Comparison of ENCODE assay signal across 1 cellular context in the genomic region with DNA sequence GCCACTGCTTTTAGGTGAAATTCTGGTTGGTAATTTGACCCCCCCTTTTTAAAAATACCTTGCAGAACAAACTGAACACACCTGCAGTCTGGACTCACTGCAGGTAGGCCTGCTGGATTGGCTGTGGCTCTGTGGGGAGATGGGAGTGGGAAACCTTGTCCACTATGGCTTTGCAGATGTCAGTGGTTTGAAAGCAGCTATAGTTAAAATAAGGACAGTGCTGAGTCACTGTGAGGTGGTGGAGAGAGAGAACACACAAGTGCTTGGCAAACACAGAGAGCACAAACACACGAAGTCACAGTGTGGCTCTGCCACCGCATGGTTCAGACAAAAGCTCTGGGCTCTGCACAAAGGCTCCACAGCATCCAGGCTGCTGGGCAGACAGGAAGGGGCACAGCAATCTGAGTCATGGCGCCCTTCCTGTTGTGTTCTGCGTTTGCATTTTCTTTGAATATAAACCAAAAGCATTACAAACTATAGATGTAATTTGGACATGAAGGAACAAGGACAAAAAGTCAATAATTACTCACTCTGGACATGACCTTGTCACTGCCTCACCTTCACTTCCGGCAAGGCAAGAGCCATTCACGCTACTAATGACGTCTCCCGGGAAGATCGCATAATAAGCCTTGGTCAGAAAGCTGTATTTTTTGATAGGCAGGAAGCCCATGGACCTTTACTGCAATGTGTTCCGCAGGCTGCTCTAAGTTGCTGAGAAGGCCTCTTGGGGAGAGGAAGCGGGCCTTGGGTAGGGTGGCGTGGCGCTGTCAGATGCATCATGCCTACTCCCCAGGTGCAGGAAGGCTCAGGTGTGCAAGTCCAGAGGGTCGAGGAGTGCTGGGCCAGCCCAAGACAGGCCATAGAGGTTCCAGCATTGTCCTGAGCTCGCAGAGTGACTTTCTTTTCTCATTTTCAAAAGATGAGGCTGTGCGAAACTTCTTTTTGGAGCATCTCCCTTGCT.
TF ChIP-seq lines count a peak whose summit lies in the region.

No MANE protein-coding gene starts in this region.

TF ChIP-seq in K562, 482 proteins besides CTCF, POLR2A, EP300 and RAD21 (continued from another document):
- TF ChIP-seq, protein P1, sequence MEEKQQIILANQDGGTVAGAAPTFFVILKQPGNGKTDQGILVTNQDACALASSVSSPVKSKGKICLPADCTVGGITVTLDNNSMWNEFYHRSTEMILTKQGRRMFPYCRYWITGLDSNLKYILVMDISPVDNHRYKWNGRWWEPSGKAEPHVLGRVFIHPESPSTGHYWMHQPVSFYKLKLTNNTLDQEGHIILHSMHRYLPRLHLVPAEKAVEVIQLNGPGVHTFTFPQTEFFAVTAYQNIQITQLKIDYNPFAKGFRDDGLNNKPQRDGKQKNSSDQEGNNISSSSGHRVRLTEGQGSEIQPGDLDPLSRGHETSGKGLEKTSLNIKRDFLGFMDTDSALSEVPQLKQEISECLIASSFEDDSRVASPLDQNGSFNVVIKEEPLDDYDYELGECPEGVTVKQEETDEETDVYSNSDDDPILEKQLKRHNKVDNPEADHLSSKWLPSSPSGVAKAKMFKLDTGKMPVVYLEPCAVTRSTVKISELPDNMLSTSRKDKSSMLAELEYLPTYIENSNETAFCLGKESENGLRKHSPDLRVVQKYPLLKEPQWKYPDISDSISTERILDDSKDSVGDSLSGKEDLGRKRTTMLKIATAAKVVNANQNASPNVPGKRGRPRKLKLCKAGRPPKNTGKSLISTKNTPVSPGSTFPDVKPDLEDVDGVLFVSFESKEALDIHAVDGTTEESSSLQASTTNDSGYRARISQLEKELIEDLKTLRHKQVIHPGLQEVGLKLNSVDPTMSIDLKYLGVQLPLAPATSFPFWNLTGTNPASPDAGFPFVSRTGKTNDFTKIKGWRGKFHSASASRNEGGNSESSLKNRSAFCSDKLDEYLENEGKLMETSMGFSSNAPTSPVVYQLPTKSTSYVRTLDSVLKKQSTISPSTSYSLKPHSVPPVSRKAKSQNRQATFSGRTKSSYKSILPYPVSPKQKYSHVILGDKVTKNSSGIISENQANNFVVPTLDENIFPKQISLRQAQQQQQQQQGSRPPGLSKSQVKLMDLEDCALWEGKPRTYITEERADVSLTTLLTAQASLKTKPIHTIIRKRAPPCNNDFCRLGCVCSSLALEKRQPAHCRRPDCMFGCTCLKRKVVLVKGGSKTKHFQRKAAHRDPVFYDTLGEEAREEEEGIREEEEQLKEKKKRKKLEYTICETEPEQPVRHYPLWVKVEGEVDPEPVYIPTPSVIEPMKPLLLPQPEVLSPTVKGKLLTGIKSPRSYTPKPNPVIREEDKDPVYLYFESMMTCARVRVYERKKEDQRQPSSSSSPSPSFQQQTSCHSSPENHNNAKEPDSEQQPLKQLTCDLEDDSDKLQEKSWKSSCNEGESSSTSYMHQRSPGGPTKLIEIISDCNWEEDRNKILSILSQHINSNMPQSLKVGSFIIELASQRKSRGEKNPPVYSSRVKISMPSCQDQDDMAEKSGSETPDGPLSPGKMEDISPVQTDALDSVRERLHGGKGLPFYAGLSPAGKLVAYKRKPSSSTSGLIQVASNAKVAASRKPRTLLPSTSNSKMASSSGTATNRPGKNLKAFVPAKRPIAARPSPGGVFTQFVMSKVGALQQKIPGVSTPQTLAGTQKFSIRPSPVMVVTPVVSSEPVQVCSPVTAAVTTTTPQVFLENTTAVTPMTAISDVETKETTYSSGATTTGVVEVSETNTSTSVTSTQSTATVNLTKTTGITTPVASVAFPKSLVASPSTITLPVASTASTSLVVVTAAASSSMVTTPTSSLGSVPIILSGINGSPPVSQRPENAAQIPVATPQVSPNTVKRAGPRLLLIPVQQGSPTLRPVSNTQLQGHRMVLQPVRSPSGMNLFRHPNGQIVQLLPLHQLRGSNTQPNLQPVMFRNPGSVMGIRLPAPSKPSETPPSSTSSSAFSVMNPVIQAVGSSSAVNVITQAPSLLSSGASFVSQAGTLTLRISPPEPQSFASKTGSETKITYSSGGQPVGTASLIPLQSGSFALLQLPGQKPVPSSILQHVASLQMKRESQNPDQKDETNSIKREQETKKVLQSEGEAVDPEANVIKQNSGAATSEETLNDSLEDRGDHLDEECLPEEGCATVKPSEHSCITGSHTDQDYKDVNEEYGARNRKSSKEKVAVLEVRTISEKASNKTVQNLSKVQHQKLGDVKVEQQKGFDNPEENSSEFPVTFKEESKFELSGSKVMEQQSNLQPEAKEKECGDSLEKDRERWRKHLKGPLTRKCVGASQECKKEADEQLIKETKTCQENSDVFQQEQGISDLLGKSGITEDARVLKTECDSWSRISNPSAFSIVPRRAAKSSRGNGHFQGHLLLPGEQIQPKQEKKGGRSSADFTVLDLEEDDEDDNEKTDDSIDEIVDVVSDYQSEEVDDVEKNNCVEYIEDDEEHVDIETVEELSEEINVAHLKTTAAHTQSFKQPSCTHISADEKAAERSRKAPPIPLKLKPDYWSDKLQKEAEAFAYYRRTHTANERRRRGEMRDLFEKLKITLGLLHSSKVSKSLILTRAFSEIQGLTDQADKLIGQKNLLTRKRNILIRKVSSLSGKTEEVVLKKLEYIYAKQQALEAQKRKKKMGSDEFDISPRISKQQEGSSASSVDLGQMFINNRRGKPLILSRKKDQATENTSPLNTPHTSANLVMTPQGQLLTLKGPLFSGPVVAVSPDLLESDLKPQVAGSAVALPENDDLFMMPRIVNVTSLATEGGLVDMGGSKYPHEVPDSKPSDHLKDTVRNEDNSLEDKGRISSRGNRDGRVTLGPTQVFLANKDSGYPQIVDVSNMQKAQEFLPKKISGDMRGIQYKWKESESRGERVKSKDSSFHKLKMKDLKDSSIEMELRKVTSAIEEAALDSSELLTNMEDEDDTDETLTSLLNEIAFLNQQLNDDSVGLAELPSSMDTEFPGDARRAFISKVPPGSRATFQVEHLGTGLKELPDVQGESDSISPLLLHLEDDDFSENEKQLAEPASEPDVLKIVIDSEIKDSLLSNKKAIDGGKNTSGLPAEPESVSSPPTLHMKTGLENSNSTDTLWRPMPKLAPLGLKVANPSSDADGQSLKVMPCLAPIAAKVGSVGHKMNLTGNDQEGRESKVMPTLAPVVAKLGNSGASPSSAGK (IDR thresholded peaks at IDR 0.05) = peak; percentile 70
- TF ChIP-seq BRF1 (IDR thresholded peaks at IDR 0.05; ENCODE audit: borderline replicate concordance, extremely low read depth, insufficient read length) = no peak
- TF ChIP-seq CBX1 (IDR thresholded peaks at IDR 0.05; ENCODE audit: low read depth) = no peak
- TF ChIP-seq ATF1 (CRISPR knock-in tag; IDR thresholded peaks at IDR 0.05) = no peak
- peak; percentile 31 for TF ChIP-seq ATF1 (tag; IDR thresholded peaks at IDR 0.05)
- TF ChIP-seq, protein P2, sequence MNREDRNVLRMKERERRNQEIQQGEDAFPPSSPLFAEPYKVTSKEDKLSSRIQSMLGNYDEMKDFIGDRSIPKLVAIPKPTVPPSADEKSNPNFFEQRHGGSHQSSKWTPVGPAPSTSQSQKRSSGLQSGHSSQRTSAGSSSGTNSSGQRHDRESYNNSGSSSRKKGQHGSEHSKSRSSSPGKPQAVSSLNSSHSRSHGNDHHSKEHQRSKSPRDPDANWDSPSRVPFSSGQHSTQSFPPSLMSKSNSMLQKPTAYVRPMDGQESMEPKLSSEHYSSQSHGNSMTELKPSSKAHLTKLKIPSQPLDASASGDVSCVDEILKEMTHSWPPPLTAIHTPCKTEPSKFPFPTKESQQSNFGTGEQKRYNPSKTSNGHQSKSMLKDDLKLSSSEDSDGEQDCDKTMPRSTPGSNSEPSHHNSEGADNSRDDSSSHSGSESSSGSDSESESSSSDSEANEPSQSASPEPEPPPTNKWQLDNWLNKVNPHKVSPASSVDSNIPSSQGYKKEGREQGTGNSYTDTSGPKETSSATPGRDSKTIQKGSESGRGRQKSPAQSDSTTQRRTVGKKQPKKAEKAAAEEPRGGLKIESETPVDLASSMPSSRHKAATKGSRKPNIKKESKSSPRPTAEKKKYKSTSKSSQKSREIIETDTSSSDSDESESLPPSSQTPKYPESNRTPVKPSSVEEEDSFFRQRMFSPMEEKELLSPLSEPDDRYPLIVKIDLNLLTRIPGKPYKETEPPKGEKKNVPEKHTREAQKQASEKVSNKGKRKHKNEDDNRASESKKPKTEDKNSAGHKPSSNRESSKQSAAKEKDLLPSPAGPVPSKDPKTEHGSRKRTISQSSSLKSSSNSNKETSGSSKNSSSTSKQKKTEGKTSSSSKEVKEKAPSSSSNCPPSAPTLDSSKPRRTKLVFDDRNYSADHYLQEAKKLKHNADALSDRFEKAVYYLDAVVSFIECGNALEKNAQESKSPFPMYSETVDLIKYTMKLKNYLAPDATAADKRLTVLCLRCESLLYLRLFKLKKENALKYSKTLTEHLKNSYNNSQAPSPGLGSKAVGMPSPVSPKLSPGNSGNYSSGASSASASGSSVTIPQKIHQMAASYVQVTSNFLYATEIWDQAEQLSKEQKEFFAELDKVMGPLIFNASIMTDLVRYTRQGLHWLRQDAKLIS (CRISPR knock-in tag; IDR thresholded peaks at IDR 0.05) = no peak
- no peak for TF ChIP-seq ZNF263 (CRISPR knock-in tag; IDR thresholded peaks at IDR 0.05; ENCODE audit: borderline replicate concordance)
- TF ChIP-seq ZNF699 (CRISPR knock-in tag; IDR thresholded peaks at IDR 0.05; ENCODE audit: insufficient replicate concordance) = no peak
- no peak for TF ChIP-seq ZNF274 (IDR thresholded peaks at IDR 0.05; ENCODE audit: borderline replicate concordance, low read depth, low read length)
- TF ChIP-seq, protein P3, sequence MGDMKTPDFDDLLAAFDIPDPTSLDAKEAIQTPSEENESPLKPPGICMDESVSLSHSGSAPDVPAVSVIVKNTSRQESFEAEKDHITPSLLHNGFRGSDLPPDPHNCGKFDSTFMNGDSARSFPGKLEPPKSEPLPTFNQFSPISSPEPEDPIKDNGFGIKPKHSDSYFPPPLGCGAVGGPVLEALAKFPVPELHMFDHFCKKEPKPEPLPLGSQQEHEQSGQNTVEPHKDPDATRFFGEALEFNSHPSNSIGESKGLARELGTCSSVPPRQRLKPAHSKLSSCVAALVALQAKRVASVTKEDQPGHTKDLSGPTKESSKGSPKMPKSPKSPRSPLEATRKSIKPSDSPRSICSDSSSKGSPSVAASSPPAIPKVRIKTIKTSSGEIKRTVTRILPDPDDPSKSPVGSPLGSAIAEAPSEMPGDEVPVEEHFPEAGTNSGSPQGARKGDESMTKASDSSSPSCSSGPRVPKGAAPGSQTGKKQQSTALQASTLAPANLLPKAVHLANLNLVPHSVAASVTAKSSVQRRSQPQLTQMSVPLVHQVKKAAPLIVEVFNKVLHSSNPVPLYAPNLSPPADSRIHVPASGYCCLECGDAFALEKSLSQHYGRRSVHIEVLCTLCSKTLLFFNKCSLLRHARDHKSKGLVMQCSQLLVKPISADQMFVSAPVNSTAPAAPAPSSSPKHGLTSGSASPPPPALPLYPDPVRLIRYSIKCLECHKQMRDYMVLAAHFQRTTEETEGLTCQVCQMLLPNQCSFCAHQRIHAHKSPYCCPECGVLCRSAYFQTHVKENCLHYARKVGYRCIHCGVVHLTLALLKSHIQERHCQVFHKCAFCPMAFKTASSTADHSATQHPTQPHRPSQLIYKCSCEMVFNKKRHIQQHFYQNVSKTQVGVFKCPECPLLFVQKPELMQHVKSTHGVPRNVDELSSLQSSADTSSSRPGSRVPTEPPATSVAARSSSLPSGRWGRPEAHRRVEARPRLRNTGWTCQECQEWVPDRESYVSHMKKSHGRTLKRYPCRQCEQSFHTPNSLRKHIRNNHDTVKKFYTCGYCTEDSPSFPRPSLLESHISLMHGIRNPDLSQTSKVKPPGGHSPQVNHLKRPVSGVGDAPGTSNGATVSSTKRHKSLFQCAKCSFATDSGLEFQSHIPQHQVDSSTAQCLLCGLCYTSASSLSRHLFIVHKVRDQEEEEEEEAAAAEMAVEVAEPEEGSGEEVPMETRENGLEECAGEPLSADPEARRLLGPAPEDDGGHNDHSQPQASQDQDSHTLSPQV (IDR thresholded peaks at IDR 0.05) = peak; percentile 87
- no peak for TF ChIP-seq PHB (CRISPR knock-in tag; IDR thresholded peaks at IDR 0.05)
- no peak for TF ChIP-seq KDM5B (IDR thresholded peaks at IDR 0.05; ENCODE audit: insufficient replicate concordance, low read depth, low read length)
- TF ChIP-seq ZNF766 (CRISPR knock-in tag; conservative IDR thresholded peaks at IDR 0.05) = no peak
- no peak for TF ChIP-seq RHOXF2B (CRISPR knock-in tag; conservative IDR thresholded peaks at IDR 0.05)
- no peak for TF ChIP-seq CBX2 (IDR thresholded peaks at IDR 0.05; ENCODE audit: insufficient read depth, low read length, poor library complexity, severe bottlenecking)
- no peak for TF ChIP-seq CREBBP (IDR thresholded peaks at IDR 0.05; ENCODE audit: low read depth, low read length)
- no peak for TF ChIP-seq GTF2A2 (tag; IDR thresholded peaks at IDR 0.05)
- no peak for TF ChIP-seq ZFP1 (CRISPR knock-in tag; IDR thresholded peaks at IDR 0.05)
- no peak for TF ChIP-seq ZFX (CRISPR knock-in tag; IDR thresholded peaks at IDR 0.05)
- no peak for TF ChIP-seq NR4A1 (CRISPR knock-in tag; IDR thresholded peaks at IDR 0.05)
- peak; percentile 84 for TF ChIP-seq NR4A1 (tag; IDR thresholded peaks at IDR 0.05)
- TF ChIP-seq, protein P4, sequence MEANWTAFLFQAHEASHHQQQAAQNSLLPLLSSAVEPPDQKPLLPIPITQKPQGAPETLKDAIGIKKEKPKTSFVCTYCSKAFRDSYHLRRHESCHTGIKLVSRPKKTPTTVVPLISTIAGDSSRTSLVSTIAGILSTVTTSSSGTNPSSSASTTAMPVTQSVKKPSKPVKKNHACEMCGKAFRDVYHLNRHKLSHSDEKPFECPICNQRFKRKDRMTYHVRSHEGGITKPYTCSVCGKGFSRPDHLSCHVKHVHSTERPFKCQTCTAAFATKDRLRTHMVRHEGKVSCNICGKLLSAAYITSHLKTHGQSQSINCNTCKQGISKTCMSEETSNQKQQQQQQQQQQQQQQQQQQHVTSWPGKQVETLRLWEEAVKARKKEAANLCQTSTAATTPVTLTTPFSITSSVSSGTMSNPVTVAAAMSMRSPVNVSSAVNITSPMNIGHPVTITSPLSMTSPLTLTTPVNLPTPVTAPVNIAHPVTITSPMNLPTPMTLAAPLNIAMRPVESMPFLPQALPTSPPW (CRISPR knock-in tag; IDR thresholded peaks at IDR 0.05) = 0 out of 2 replicates have a peak, but pooled peaks have one; percentile 6
- no peak for TF ChIP-seq NR3C1 (CRISPR knock-in tag; IDR thresholded peaks at IDR 0.05)
- 0 out of 2 replicates have a peak, but pooled peaks have one; percentile 59 for TF ChIP-seq ZNF584 (CRISPR knock-in tag; IDR thresholded peaks at IDR 0.05; ENCODE audit: low read depth)
- TF ChIP-seq ZNF24 (IDR thresholded peaks at IDR 0.05) = no peak
- TF ChIP-seq, protein P5, sequence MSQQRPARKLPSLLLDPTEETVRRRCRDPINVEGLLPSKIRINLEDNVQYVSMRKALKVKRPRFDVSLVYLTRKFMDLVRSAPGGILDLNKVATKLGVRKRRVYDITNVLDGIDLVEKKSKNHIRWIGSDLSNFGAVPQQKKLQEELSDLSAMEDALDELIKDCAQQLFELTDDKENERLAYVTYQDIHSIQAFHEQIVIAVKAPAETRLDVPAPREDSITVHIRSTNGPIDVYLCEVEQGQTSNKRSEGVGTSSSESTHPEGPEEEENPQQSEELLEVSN (IDR thresholded peaks at IDR 0.05; ENCODE audit: borderline replicate concordance in 1 of 2, extremely low read depth in 1 of 2, insufficient read depth in 1 of 2, insufficient read length in 1 of 2, low read depth in 1 of 2, low read length in 1 of 2, poor library complexity in 1 of 2, severe bottlenecking in 1 of 2) = peak in 1 of 2 experiments; percentile 23
TF ChIP-seq in K562: peak in this region for 40.
